ENCODE assay signal across 8 cellular contexts in genomic region chr12:108773798-108774788, GRCh38. TPM values are rescaled to one million over a fixed set of nuclear protein-coding genes. Genes with fewer than 3 reads are reported as not detected.
DNase-seq lines count a peak whose midpoint lies in the region; ATAC-seq and TF ChIP-seq lines count a peak whose summit lies in the region.

No MANE protein-coding gene starts in this region.

- H3K4me3 ChIP-seq in fibroblast of mammary gland (ENCODE audit: control insufficient read depth, low read depth, low read length) = no peak overlapping the region

- peaks cover 7% of the 10 kb centered on the region for H3K27me3 Mint-ChIP-seq in nephron progenitor cell (ENCODE audit: low read depth, poor library complexity)

- no peaks in the 10 kb centered on the region for H3K9me3 Mint-ChIP-seq in nephron progenitor cell

- DNase-seq in HT-29 (ENCODE audit: low spot score) (peak; percentile 83), SHP77 (lab: John Stamatoyannopoulos, UW) (peak; percentile 85 to 86), fibroblast of mammary gland (ENCODE audit: low read depth) (peak; percentile 82), nephron progenitor cell (peak; percentile 52)
- no peak for DNase-seq in activated T-cell treated with anti-CD3 and anti-CD28 coated beads, Interleukin-2, amount 50 U/mL, for 1 hour
- no peak for DNase-seq in stimulated activated naive CD4-positive, alpha-beta T cell (lab: John Stamatoyannopoulos, UW)

- peak overlapping the region; percentile 4 for H3K27ac Mint-ChIP-seq in nephron progenitor cell

- TF ChIP-seq CTCF in fibroblast of mammary gland (conservative IDR thresholded peaks at IDR 0.05; ENCODE audit: control insufficient read depth, insufficient read depth, low read depth, low read length) (no peak), nephron progenitor cell (IDR thresholded peaks at IDR 0.05) (no peak)

- ATAC-seq in GM21825 (IDR thresholded peaks at IDR 0.05; ENCODE audit: unreplicated experiment) (no peak), HG03045 (IDR thresholded peaks at IDR 0.05; ENCODE audit: unreplicated experiment) (no peak)

- H3K4me1 Mint-ChIP-seq in nephron progenitor cell = peaks cover 30% of the 10 kb centered on the region

- H3K36me3 Mint-ChIP-seq in nephron progenitor cell (ENCODE audit: low read depth) = no peaks in the 10 kb centered on the region

- no peak overlapping the region for H3K4me3 Mint-ChIP-seq in nephron progenitor cell

RNA-seq across cellular contexts. Expression of gene CORO1C, which starts 42.8 kb away (rescaled TPM):
- total RNA-seq in HT-29 (2014; rRNA removed; shearing (Covaris generic)) = 62.9 and 67.5 TPM in 2 replicates

Comparison
In these comparisons a context has a peak if more than half of its experiments do, and no peak if none do; other contexts are left out.
1. DNase-seq: peak in HT-29 (single experiment), SHP77 (2 of 2), fibroblast of mammary gland (single experiment) and nephron progenitor cell (single experiment); none in activated T-cell treated with anti-CD3 and anti-CD28 coated beads, Interleukin-2, amount 50 U/mL, for 1 hour (single experiment) and stimulated activated naive CD4-positive, alpha-beta T cell (0 of 6).